23 cellular contexts compared by ENCODE assay signal in genomic region chr19:54552913-54553310, GRCh38. TPM values are rescaled to one million over a fixed set of nuclear protein-coding genes. Genes with fewer than 3 reads are reported as not detected.
DNase-seq lines count a peak whose midpoint lies in the region; ATAC-seq, FAIRE-seq and TF ChIP-seq lines count a peak whose summit lies in the region.
"Had no signal": no experiment of that assay in that cellular context is flagged by ENCODE, and none has a peak within 500 bp of the region (broad histone marks: within the 10 kb centered on the region; RNA-seq: fewer than 3 reads in every experiment).

No MANE protein-coding gene starts in this region.

- H2BK12ac ChIP-seq in mesenchymal stem cell (ENCODE audit: low read length in 2 of 2), result no peak overlapping the region

- no peak overlapping the region for H2AK5ac ChIP-seq in mesenchymal stem cell (ENCODE audit: low read length, severe bottlenecking)

- H3K79me1 ChIP-seq in mesenchymal stem cell (replicated peaks; ENCODE audit: low read length, poor library complexity, severe bottlenecking), result no peaks in the 10 kb centered on the region

- peak overlapping the region; percentile 75; the same call in 1 of the 2 replicates for H3K4me2 ChIP-seq in DOHH2 (ENCODE audit: low read length)
- no peak overlapping the region for H3K4me2 ChIP-seq in K562 (ENCODE audit: insufficient read depth, low read length)
- no peak overlapping the region for H3K4me2 ChIP-seq in mesenchymal stem cell (ENCODE audit: low read length, poor library complexity, severe bottlenecking)
- H3K4me2 ChIP-seq: GM23338 had no signal

- 3% methylated on average over 15 of the region's 15 CpGs for WGBS in K562 (ENCODE audit: insufficient coverage, low coverage, missing lambda C conversion rate)
- 80% methylated on average over 15 of the region's 15 CpGs for WGBS in mesenchymal stem cell

- TF ChIP-seq CTCF in DOHH2 (IDR thresholded peaks at IDR 0.05; ENCODE audit: low read depth, low read length, poor library complexity, severe bottlenecking) (no peak), K562 (IDR thresholded peaks at IDR 0.05 in 2 of 3, conservative IDR thresholded peaks at IDR 0.05 in 1 of 3; ENCODE audit: insufficient read depth in 2 of 3, low read depth in 1 of 3, low read length in 3 of 3) (no peak)

- no peak for ATAC-seq in K562
- ATAC-seq in HG02973 (IDR thresholded peaks at IDR 0.05; ENCODE audit: unreplicated experiment), result no peak
- no peak for ATAC-seq in GM18502 (IDR thresholded peaks at IDR 0.05; ENCODE audit: poor library complexity, unreplicated experiment)
- ATAC-seq: GM23338 had no signal

- no peak overlapping the region for H4K8ac ChIP-seq in mesenchymal stem cell (ENCODE audit: low read length)

- POLR2A ChIA-PET in K562 (lab: Yijun Ruan, JAX), result no interaction called here

- H3K36me3 ChIP-seq in DOHH2 (ENCODE audit: control insufficient read depth, low read length) (no peaks in the 10 kb centered on the region), K562 (ENCODE audit: control insufficient read depth, insufficient read depth, low read length) (no peaks in the 10 kb centered on the region), mesenchymal stem cell (ENCODE audit: control insufficient read depth in 1 of 2, insufficient read depth in 2 of 2, low read depth in 1 of 2, low read length in 2 of 2) (no peaks in the 10 kb centered on the region)

- H3K9me3 ChIP-seq in DOHH2 (ENCODE audit: control insufficient read depth, insufficient read depth, low read length) (no peaks in the 10 kb centered on the region), K562 (replicated peaks; ENCODE audit: control insufficient read depth, insufficient read depth, low read depth, low read length) (no peaks in the 10 kb centered on the region), mesenchymal stem cell (ENCODE audit: control insufficient read depth, low read length) (no peaks in the 10 kb centered on the region)

- no peaks in the 10 kb centered on the region for H3K9me2 ChIP-seq in DOHH2 (replicated peaks; ENCODE audit: control insufficient read depth, low read length)

- H3K23ac ChIP-seq in mesenchymal stem cell (ENCODE audit: low read length in 2 of 2), result no peak overlapping the region

- peak overlapping the region; percentile 19 for H4K91ac ChIP-seq in mesenchymal stem cell (ENCODE audit: low read length)

- FAIRE-seq in K562 (lab: Jason Lieb, UNC), result no peak
- FAIRE-seq: A204.1, H54, HTR-8/SVneo had no signal

- in situ Hi-C loops in K562 (cut with MboI), result no loop called here

- no peaks in the 10 kb centered on the region for H3K9me1 ChIP-seq in K562 (ENCODE audit: control insufficient read depth, insufficient read depth, low read length)

- H3K27ac ChIP-seq in DOHH2 (ENCODE audit: low read depth, low read length), result no peak overlapping the region
- H3K27ac ChIP-seq in K562 (ENCODE audit: extremely low read depth, low read depth, low read length), result no peak overlapping the region
- H3K27ac ChIP-seq in mesenchymal stem cell (ENCODE audit: low read length, poor library complexity, severe bottlenecking), result no peak overlapping the region

- H2BK5ac ChIP-seq in mesenchymal stem cell (ENCODE audit: low read depth, low read length, poor library complexity, severe bottlenecking), result no peak overlapping the region

- H3K4me1 ChIP-seq in DOHH2 (ENCODE audit: control insufficient read depth, low read length), result peaks cover 22% of the 10 kb centered on the region
- H3K4me1 ChIP-seq in K562 (replicated peaks in 1 of 2; ENCODE audit: control insufficient read depth in 2 of 2, insufficient read depth in 2 of 2, low read length in 2 of 2), result peaks cover 0 to 5% of the 10 kb centered on the region in 2 experiments; a peak in 2 of 5 replicates
- no peaks in the 10 kb centered on the region for H3K4me1 ChIP-seq in mesenchymal stem cell (ENCODE audit: control insufficient read depth, insufficient read depth, low read depth, low read length)

- no peak overlapping the region for H2BK15ac ChIP-seq in mesenchymal stem cell (ENCODE audit: low read depth, poor library complexity, severe bottlenecking)

- 0 out of 2 replicates have a peak, but pooled peaks cover 3% of the 10 kb centered on the region for H3F3A ChIP-seq in DOHH2 (ENCODE audit: control insufficient read depth, insufficient read depth)

- no peak overlapping the region for H3K4me3 ChIP-seq in DOHH2 (ENCODE audit: low read length)
- H3K4me3 ChIP-seq in K562, result no peak overlapping the region
- no peak overlapping the region for H3K4me3 ChIP-seq in mesenchymal stem cell (ENCODE audit: insufficient read depth in 1 of 2, low read depth in 1 of 2, low read length in 2 of 2)
- H3K4me3 ChIP-seq: GM12878, GM23338 had no signal

- H3K4ac ChIP-seq in mesenchymal stem cell (ENCODE audit: low read depth in 1 of 2, low read length in 2 of 2), result no peak overlapping the region

- no peak for TF ChIP-seq POLR2A in K562 (conservative IDR thresholded peaks at IDR 0.05)

- intact Hi-C loops in K562 (cut with micrococcal nuclease), result no loop called here

- no peak for DNase-seq in K562 (ENCODE audit: extremely low read depth in 1 of 4, low spot score in 3 of 4)
- DNase-seq in mesenchymal stem cell, result no peak
- DNase-seq in AG20443 (ENCODE audit: low spot score), result no peak
- DNase-seq: ACHN; AML-193; Calu3; CD4-positive, alpha-beta memory T cell; DMS79 treated with DMSO at 0.1 percent for 48 hours; EL; HCEC 1CT; HFFc6; IMR-90; KBM-7 had no signal

- H3K79me2 ChIP-seq in DOHH2 (ENCODE audit: control insufficient read depth, low read length) (no peaks in the 10 kb centered on the region), K562 (ENCODE audit: control insufficient read depth, insufficient read depth, low read length) (no peaks in the 10 kb centered on the region)

- H4K20me1 ChIP-seq in DOHH2 (ENCODE audit: control insufficient read depth, insufficient read depth, low read depth, low read length) (no peaks in the 10 kb centered on the region), K562 (replicated peaks; ENCODE audit: control insufficient read depth, insufficient read depth, low read length) (no peaks in the 10 kb centered on the region)

- no peak overlapping the region for H3K14ac ChIP-seq in mesenchymal stem cell (ENCODE audit: low read length in 2 of 2)

- H3K18ac ChIP-seq in mesenchymal stem cell (ENCODE audit: low read depth in 1 of 2, low read length in 2 of 2), result no peak overlapping the region

- CTCF ChIA-PET in K562 (lab: Yijun Ruan, JAX; ENCODE audit: low intra/inter-chr PET ratio), result no interaction called here

- no TSS peak for BruUV-seq in K562 (replicated peaks; lab: Mats Ljungman, UMichigan)

- no peak for TF ChIP-seq EP300 in K562 (IDR thresholded peaks at IDR 0.05; ENCODE audit: low read length)

- peaks cover 9% of the 10 kb centered on the region for H3K27me3 ChIP-seq in DOHH2 (ENCODE audit: control insufficient read depth, low read length)
- H3K27me3 ChIP-seq in K562 (ENCODE audit: control insufficient read depth in 2 of 2, insufficient read depth in 2 of 2, low read length in 2 of 2), result peaks cover 36 to 66% of the 10 kb centered on the region in 2 experiments
- H3K27me3 ChIP-seq in mesenchymal stem cell (ENCODE audit: control insufficient read depth in 1 of 2, insufficient read depth in 1 of 2, low read length in 2 of 2), result no peaks in the 10 kb centered on the region

- TF ChIP-seq RAD21 in K562 (CRISPR knock-in tag; conservative IDR thresholded peaks at IDR 0.05 in 1 of 2, IDR thresholded peaks at IDR 0.05 in 1 of 2), result no peak

- H2AFZ ChIP-seq in K562 (ENCODE audit: low read depth, low read length), result no peak overlapping the region
- H2AFZ ChIP-seq in mesenchymal stem cell (ENCODE audit: low read depth, low read length), result no peak overlapping the region
- H2AFZ ChIP-seq: GM23338 had no signal

- H2BK120ac ChIP-seq in mesenchymal stem cell (ENCODE audit: low read depth, low read length), result no peak overlapping the region

- H3K9ac ChIP-seq in K562 (ENCODE audit: insufficient read depth in 1 of 2, low read depth in 2 of 2, low read length in 2 of 2), result no peak overlapping the region
- no peak overlapping the region for H3K9ac ChIP-seq in mesenchymal stem cell (ENCODE audit: low read length)

RNA-seq across cellular contexts. Expression of gene LILRA2, which starts 20.7 kb away (rescaled TPM):
- 1.7 and 4.3 TPM in 2 replicates for total RNA-seq in K562 (2011; cell fraction: chromatin; rRNA removed; ENCODE audit: low replicate concordance)
- 1.6 and 1.8 TPM in 2 replicates for total RNA-seq in K562 (2011; cell fraction: nucleolus; rRNA removed)
- 1.6 and 2.1 TPM in 2 replicates for total RNA-seq in K562 (2011; cell fraction: nucleoplasm; rRNA removed)
- total RNA-seq in K562 (2014; rRNA removed) (0.54 and 0.86 TPM in 2 replicates), K562 (2014; rRNA removed; fragmentation: Illumina TruSeq; extraction: Trizol) (0.77 and 0.91 TPM in 2 replicates), K562 (2015; rRNA removed; fragmentation: Illumina TruSeq; extraction: Trizol) (1.2 and 2.0 TPM in 2 replicates), K562 (2021) (2.1 TPM in 2 replicates)
- polyA plus RNA-seq in K562 (2011; rRNA removed) (0.96 and 1.3 TPM in 2 replicates), K562 (2014; fragmentation: Illumina TruSeq; extraction: Trizol) (1.7 and 1.8 TPM in 2 replicates), K562 (2014; fragmentation: Nextera tagmentation; extraction: Ambion mirVana) (under 1 TPM; 0.32 to 0.46 TPM), K562 (2014; rRNA removed) (1.5 and 1.8 TPM in 2 replicates)
- 1.3 and 2.5 TPM in 2 replicates for polyA plus RNA-seq in K562 (2011; cell fraction: cytosol; rRNA removed)
- polyA plus RNA-seq in K562 (2011; cell fraction: nucleus; rRNA removed), result 1.9 and 2.7 TPM in 2 replicates
- 2.4 and 32.4 TPM in 2 replicates for polyA plus RNA-seq in K562 (2012)
- 0.45 and 0.91 TPM in 2 replicates for polyA minus RNA-seq in K562 (2011; rRNA and poly(A)+ RNA removed)
- 1.1 TPM in 1 of 2 replicates, not detected in the other for polyA minus RNA-seq in K562 (2011; cell fraction: cytosol; rRNA and poly(A)+ RNA removed)
- polyA minus RNA-seq in K562 (2011; cell fraction: nucleus; rRNA and poly(A)+ RNA removed), result 0.89 and 1.1 TPM in 2 replicates
- polyA plus RNA-seq in mesenchymal stem cell (2013, experiment 1 of 2), result not detected
- not detected for polyA plus RNA-seq in mesenchymal stem cell (2013, experiment 2 of 2)
- total RNA-seq: Calu3, G401, GM23338, HFFc6, IMR-90 had no signal
- polyA plus RNA-seq: BJ; CD4-positive, alpha-beta memory T cell; GM23338; IMR-90 had no signal

RNA-seq across cellular contexts. Expression of gene LILRA1, which starts 40.5 kb away (rescaled TPM):
- not detected in 2 replicates for total RNA-seq in K562 (2011; cell fraction: chromatin; rRNA removed; ENCODE audit: low replicate concordance)
- total RNA-seq in K562 (2011; cell fraction: nucleolus; rRNA removed), result not detected in 2 replicates
- not detected in 2 replicates for total RNA-seq in K562 (2011; cell fraction: nucleoplasm; rRNA removed)
- total RNA-seq in K562 (2014; rRNA removed) (not detected in 2 replicates), K562 (2014; rRNA removed; fragmentation: Illumina TruSeq; extraction: Trizol) (not detected in 2 replicates), K562 (2015; rRNA removed; fragmentation: Illumina TruSeq; extraction: Trizol) (not detected in 2 replicates), K562 (2021) (not detected in 2 replicates)
- polyA plus RNA-seq in K562 (2011; rRNA removed) (not detected in 2 replicates), K562 (2014; fragmentation: Illumina TruSeq; extraction: Trizol) (not detected in 2 replicates), K562 (2014; fragmentation: Nextera tagmentation; extraction: Ambion mirVana) (not detected), K562 (2014; rRNA removed) (not detected in 2 replicates)
- polyA plus RNA-seq in K562 (2011; cell fraction: cytosol; rRNA removed), result not detected in 2 replicates
- polyA plus RNA-seq in K562 (2011; cell fraction: nucleus; rRNA removed), result not detected in 2 replicates
- polyA plus RNA-seq in K562 (2012), result not detected in 2 replicates
- polyA minus RNA-seq in K562 (2011; rRNA and poly(A)+ RNA removed), result not detected in 2 replicates
- polyA minus RNA-seq in K562 (2011; cell fraction: cytosol; rRNA and poly(A)+ RNA removed), result not detected in 2 replicates
- polyA minus RNA-seq in K562 (2011; cell fraction: nucleus; rRNA and poly(A)+ RNA removed), result not detected in 2 replicates
- polyA plus RNA-seq in mesenchymal stem cell (2013, experiment 1 of 2), result not detected
- not detected for polyA plus RNA-seq in mesenchymal stem cell (2013, experiment 2 of 2)
- total RNA-seq: Calu3; CD4-positive, alpha-beta memory T cell; G401; GM12878; GM23338; HFFc6; IMR-90 had no signal
- polyA plus RNA-seq: BJ; CD4-positive, alpha-beta memory T cell; GM23338; IMR-90 had no signal

RNA-seq across cellular contexts. Expression of gene LAIR2, which starts 50.3 kb away (rescaled TPM):
- total RNA-seq in K562 (2011; cell fraction: chromatin; rRNA removed; ENCODE audit: low replicate concordance), result not detected in 2 replicates
- not detected in 2 replicates for total RNA-seq in K562 (2011; cell fraction: nucleolus; rRNA removed)
- total RNA-seq in K562 (2011; cell fraction: nucleoplasm; rRNA removed), result not detected in 2 replicates
- total RNA-seq in K562 (2014; rRNA removed) (not detected in 2 replicates), K562 (2014; rRNA removed; fragmentation: Illumina TruSeq; extraction: Trizol) (not detected in 2 replicates), K562 (2015; rRNA removed; fragmentation: Illumina TruSeq; extraction: Trizol) (not detected in 2 replicates), K562 (2021) (0.34 TPM in 1 of 2 replicates, not detected in the other)
- polyA plus RNA-seq in K562 (2011; rRNA removed) (not detected in 2 replicates), K562 (2014; fragmentation: Illumina TruSeq; extraction: Trizol) (not detected in 2 replicates), K562 (2014; fragmentation: Nextera tagmentation; extraction: Ambion mirVana) (not detected), K562 (2014; rRNA removed) (not detected in 2 replicates)
- polyA plus RNA-seq in K562 (2011; cell fraction: cytosol; rRNA removed), result not detected in 2 replicates
- not detected in 2 replicates for polyA plus RNA-seq in K562 (2011; cell fraction: nucleus; rRNA removed)
- 0.29 TPM in 1 of 2 replicates, not detected in the other for polyA plus RNA-seq in K562 (2012)
- polyA minus RNA-seq in K562 (2011; rRNA and poly(A)+ RNA removed), result not detected in 2 replicates
- not detected in 2 replicates for polyA minus RNA-seq in K562 (2011; cell fraction: cytosol; rRNA and poly(A)+ RNA removed)
- polyA minus RNA-seq in K562 (2011; cell fraction: nucleus; rRNA and poly(A)+ RNA removed), result not detected in 2 replicates
- polyA plus RNA-seq in mesenchymal stem cell (2013, experiment 1 of 2), result not detected
- not detected for polyA plus RNA-seq in mesenchymal stem cell (2013, experiment 2 of 2)
- total RNA-seq: Calu3, G401, GM12878, GM23338, HFFc6, IMR-90 had no signal
- polyA plus RNA-seq: BJ, GM12878, GM23338, IMR-90 had no signal
